ENCODE assay signal across 10 cellular contexts in the genomic region with DNA sequence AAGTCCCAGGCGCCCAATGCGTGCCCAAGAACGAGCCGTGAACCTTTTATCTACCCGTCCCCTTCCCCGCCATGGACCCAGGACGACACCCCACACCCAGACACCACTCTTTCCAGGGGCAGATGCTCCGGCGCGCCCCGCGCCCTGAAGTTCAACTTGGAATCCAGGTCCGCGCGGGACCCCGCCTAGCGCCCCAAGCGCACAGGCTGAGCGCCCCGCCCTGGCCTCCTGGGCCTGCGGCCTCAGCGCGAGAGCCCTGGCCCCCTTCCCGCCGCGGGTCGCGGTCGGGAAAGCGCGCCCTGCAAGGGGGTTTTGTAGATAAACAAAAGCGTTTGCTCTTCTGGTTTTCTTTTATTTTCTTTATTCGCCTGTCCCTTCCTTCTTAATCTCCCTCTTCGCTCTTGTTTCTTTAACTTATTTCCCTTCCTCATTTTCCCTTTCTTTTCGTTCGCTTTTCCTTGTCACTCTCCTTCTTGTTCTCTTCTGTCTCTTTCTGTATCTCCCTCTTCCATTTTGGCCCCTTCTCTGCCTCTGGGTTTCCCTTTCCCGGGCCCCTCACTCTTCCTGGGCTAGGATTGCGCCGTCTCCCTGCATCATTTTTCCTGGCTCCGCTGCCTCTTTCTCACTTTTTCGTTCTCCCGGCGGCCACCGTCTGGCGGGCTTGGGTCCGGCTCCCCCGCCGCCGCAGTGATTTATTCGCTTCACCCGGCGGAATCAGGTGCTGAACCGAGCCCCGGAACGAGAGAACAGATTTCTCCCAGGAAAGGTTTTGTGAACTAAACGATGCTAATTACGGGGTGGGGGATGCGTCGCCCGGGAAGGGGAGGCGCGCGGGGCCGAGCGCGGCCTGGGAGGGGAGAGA. TPM values are rescaled to one million over a fixed set of nuclear protein-coding genes. Genes with fewer than 3 reads are reported as not detected.
DNase-seq lines count a peak whose midpoint lies in the region; ATAC-seq and TF ChIP-seq lines count a peak whose summit lies in the region.
"Had no signal": no experiment of that assay in that cellular context is flagged by ENCODE, and none has a peak within 500 bp of the region (broad histone marks: within the 10 kb centered on the region; RNA-seq: fewer than 3 reads in every experiment).

No MANE protein-coding gene starts in this region.

- H3K4me1 ChIP-seq in heart right ventricle (peaks cover 3 to 29% (median 20%) of the 10 kb centered on the region in 9 donors), ascending aorta (peaks cover 6 to 19% of the 10 kb centered on the region in 2 donors), mesendoderm (ENCODE audit: control insufficient read depth, low read depth, low read length) (peaks cover 9% of the 10 kb centered on the region), upper lobe of right lung (peaks cover 21% of the 10 kb centered on the region)

- H3K79me1 ChIP-seq in mesendoderm (ENCODE audit: low read length) = no peaks in the 10 kb centered on the region

- no peak overlapping the region for H2BK5ac ChIP-seq in mesendoderm (ENCODE audit: low read length)

- intact Hi-C loops in heart right ventricle (cut with DNase I) (loop anchor here in 2 of 10 donors (10.0 kb wide), 1 partner anchor 165 kb away; no protein-coding TSS in a partner anchor), cardiac septum (cut with DNase I) (no loop called here), ascending aorta (cut with DNase I) (no loop called here), upper lobe of right lung (cut with DNase I) (no loop called here)

- H2BK15ac ChIP-seq in mesendoderm (replicated peaks; ENCODE audit: low read depth) = no peak overlapping the region

- peak overlapping the region; percentile 11 for H3K18ac ChIP-seq in mesendoderm (ENCODE audit: low read length)

- peak overlapping the region in 8 of 10 donors; percentile 10 to 42 (median 34) for H3K4me3 ChIP-seq in heart right ventricle
- peak overlapping the region; percentile 45 to 56 for H3K4me3 ChIP-seq in ascending aorta
- no peak overlapping the region for H3K4me3 ChIP-seq in mesendoderm (ENCODE audit: low read length)
- H3K4me3 ChIP-seq in upper lobe of right lung = peak overlapping the region; percentile 16

- H3K9ac ChIP-seq in mesendoderm (ENCODE audit: low read length) = no peak overlapping the region

- H2BK120ac ChIP-seq in mesendoderm (ENCODE audit: low read depth, low read length) = no peak overlapping the region

- H3K4me2 ChIP-seq in mesendoderm (ENCODE audit: low read length) = no peak overlapping the region

- DNase-seq in heart right ventricle = no peak
- no peak for DNase-seq in cardiac septum (ENCODE audit: low spot score)
- no peak for DNase-seq in ascending aorta (ENCODE audit: low spot score in 2 of 2)
- no peak for DNase-seq in mesendoderm
- DNase-seq in upper lobe of right lung = peak; percentile 54
- DNase-seq in SHP77 (lab: John Stamatoyannopoulos, UW) = no peak
- DNase-seq: amniotic stem cell, NCI-H1436 had no signal

- no peak overlapping the region for H2AK5ac ChIP-seq in mesendoderm (ENCODE audit: low read length)

- no peak overlapping the region for H4K8ac ChIP-seq in mesendoderm (ENCODE audit: low read depth, low read length)

- no peak overlapping the region for H3K56ac ChIP-seq in mesendoderm (ENCODE audit: low read length)

- 2% methylated on average over 66 of the region's 66 CpGs for WGBS in heart right ventricle, 2 donors
- WGBS in mesendoderm (ENCODE audit: extremely low coverage, insufficient coverage, low lambda C conversion rate) = no CpG with 5 or more reads among the region's 66 CpGs

- TF ChIP-seq CTCF in heart right ventricle (IDR thresholded peaks at IDR 0.05) (no peak), ascending aorta (IDR thresholded peaks at IDR 0.05) (no peak), upper lobe of right lung (IDR thresholded peaks at IDR 0.05) (no peak)

- H3K36me3 ChIP-seq in heart right ventricle (no peaks in the 10 kb centered on the region), ascending aorta (no peaks in the 10 kb centered on the region), mesendoderm (ENCODE audit: control insufficient read depth, insufficient read depth, low read length) (no peaks in the 10 kb centered on the region), upper lobe of right lung (no peaks in the 10 kb centered on the region)

- H3K4ac ChIP-seq in mesendoderm (ENCODE audit: low read depth, low read length) = no peak overlapping the region

- H3K27me3 ChIP-seq in heart right ventricle = peaks cover 22 to 100% (median 100%) of the 10 kb centered on the region in 7 donors
- peaks cover 16% of the 10 kb centered on the region for H3K27me3 ChIP-seq in ascending aorta
- peaks cover 71% of the 10 kb centered on the region for H3K27me3 ChIP-seq in mesendoderm (ENCODE audit: insufficient read depth, low read length, poor library complexity)
- peaks cover 99% of the 10 kb centered on the region for H3K27me3 ChIP-seq in upper lobe of right lung

- no peak overlapping the region for H3K23ac ChIP-seq in mesendoderm (ENCODE audit: low read length)

- no peaks in the 10 kb centered on the region for H3K79me2 ChIP-seq in mesendoderm (ENCODE audit: control insufficient read depth, insufficient read depth, low read length)

- H4K5ac ChIP-seq in mesendoderm (ENCODE audit: low read length) = no peak overlapping the region

- ATAC-seq in heart right ventricle = no peak
- ATAC-seq in upper lobe of right lung = no peak
- ATAC-seq in GM18907 (IDR thresholded peaks at IDR 0.05; ENCODE audit: unreplicated experiment) = no peak
- no peak for ATAC-seq in HG03442 (IDR thresholded peaks at IDR 0.05; ENCODE audit: unreplicated experiment)

- H3K9me3 ChIP-seq in heart right ventricle (no peaks in the 10 kb centered on the region), ascending aorta (no peaks in the 10 kb centered on the region), upper lobe of right lung (no peaks in the 10 kb centered on the region)

- H3K27ac ChIP-seq in heart right ventricle (no peak overlapping the region), ascending aorta (no peak overlapping the region), mesendoderm (ENCODE audit: low read depth, low read length) (no peak overlapping the region), upper lobe of right lung (no peak overlapping the region)

RNA-seq across cellular contexts. Expression of a gene that starts 15.3 kb away (rescaled TPM):
- total RNA-seq in heart right ventricle (not detected), cardiac septum (not detected), ascending aorta (not detected), upper lobe of right lung (not detected)
- not detected for polyA plus RNA-seq in heart right ventricle
- not detected for polyA plus RNA-seq in mesendoderm (2013, experiment 1 of 2)
- polyA plus RNA-seq in mesendoderm (2013, experiment 2 of 2) = 0.03 TPM
